Comparison of ENCODE assay signal across 18 cellular contexts in genomic region chr12:39327965-39328364, GRCh38.
"Had no signal": no experiment of that assay in that cellular context is flagged by ENCODE, and none has a peak within 500 bp of the region (broad histone marks: within the 10 kb centered on the region; RNA-seq: fewer than 3 reads in every experiment).

No MANE protein-coding gene starts in this region.

- H3K4me1 ChIP-seq: SJCRH30 had no signal

- FAIRE-seq: RCC 7860 had no signal

- H3K4me3 ChIP-seq: SJCRH30 had no signal

- DNase-seq: KBM-7, NCI-H1092, NCI-H1436, NCI-H187, NCI-H2029, NCI-H2081 treated with DMSO at 0.1 percent for 48 hours, NCI-H2171, NCI-H226, NCI-H446, NCI-H510A, NCI-H524 treated with DMSO at 0.1 percent for 48 hours, NCI-H69, NCI-H774, RPMI8226, SHP77 treated with DMSO at 0.1 percent for 48 hours, SJCRH30 had no signal

- H3K9me3 ChIP-seq: SJCRH30 had no signal

- H3K27ac ChIP-seq: SJCRH30 had no signal

- H3K36me3 ChIP-seq: SJCRH30 had no signal

- ATAC-seq: SK-N-SH treated with all-trans-retinoic acid at 6 μM for 48 hours had no signal
